Comparison of ENCODE assay signal across 8 cellular contexts in the genomic region with DNA sequence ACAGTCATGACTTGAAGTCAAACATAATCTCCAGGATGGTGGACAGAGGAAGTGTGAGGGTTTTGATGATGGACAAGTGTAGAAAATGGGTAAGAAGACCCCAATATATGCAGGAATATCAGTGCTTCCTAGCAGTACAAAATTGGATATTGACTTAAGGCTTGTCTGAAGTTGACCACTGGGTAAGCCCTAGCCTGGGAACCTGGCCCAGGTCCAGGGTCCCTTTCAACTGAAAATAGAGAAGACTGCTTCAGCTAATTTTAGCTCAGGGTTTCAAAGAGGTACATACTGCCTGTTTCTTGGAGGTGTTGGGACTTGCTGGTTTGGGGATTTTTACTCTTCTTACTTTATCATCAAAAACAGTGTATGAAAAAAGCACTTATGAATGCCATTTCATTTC. TPM values are rescaled to one million over a fixed set of nuclear protein-coding genes. Genes with fewer than 3 reads are reported as not detected.
A peak's percentile ranks its signal among the peaks of the same experiment; 100 is the strongest.
DNase-seq lines count a peak whose midpoint lies in the region; ATAC-seq and TF ChIP-seq lines count a peak whose summit lies in the region.

No MANE protein-coding gene starts in this region.

- H3K36me3 ChIP-seq in DND-41 (ENCODE audit: insufficient read depth, low read length) (no peaks in the 10 kb centered on the region), Panc1 (ENCODE audit: control insufficient read depth, insufficient read depth, low read length) (no peaks in the 10 kb centered on the region; the same call in 1 of the 2 replicates)

- CTCF ChIA-PET in Panc1 (lab: Charles Lee) = no interaction called here

- intact Hi-C loops in Panc1 (cut with micrococcal nuclease; ENCODE audit: unreplicated experiment) = no loop called here

- H3K4me2 ChIP-seq in DND-41 (ENCODE audit: insufficient read depth, low read length) = peak overlapping the region; percentile 44

- BruUV-seq in Panc1 (replicated peaks; lab: Mats Ljungman, UMichigan) = no TSS peak

- H3K79me2 ChIP-seq in DND-41 (ENCODE audit: insufficient read depth, low read length) = peaks cover 29% of the 10 kb centered on the region

- POLR2A ChIA-PET in Panc1 (lab: Charles Lee) = no interaction called here

- H3K4me3 ChIP-seq in DND-41 (ENCODE audit: low read depth in 1 of 2, low read length in 2 of 2) (no peak overlapping the region), Panc1 (ENCODE audit: low read depth in 2 of 2, low read length in 2 of 2) (no peak overlapping the region)

- H3K4me1 ChIP-seq in DND-41 (ENCODE audit: insufficient read depth, low read length) (peaks cover 33% of the 10 kb centered on the region), Panc1 (ENCODE audit: control insufficient read depth, insufficient read depth, low read length) (peaks cover 30% of the 10 kb centered on the region)

- H3K27me3 ChIP-seq in DND-41 (ENCODE audit: insufficient read depth, low read length, poor library complexity) = peaks cover 2% of the 10 kb centered on the region
- H3K27me3 ChIP-seq in Panc1 (ENCODE audit: control insufficient read depth, insufficient read depth, low read length) = no peaks in the 10 kb centered on the region

- peaks cover 68% of the 10 kb centered on the region for H4K20me1 ChIP-seq in DND-41 (ENCODE audit: insufficient read depth, low read length)

- TF ChIP-seq CTCF in DND-41 (IDR thresholded peaks at IDR 0.05; ENCODE audit: borderline replicate concordance, extremely low read depth, low read length, poor library complexity, severe bottlenecking) (no peak), Panc1 (IDR thresholded peaks at IDR 0.05) (no peak)

- in situ Hi-C loops in Panc1 (cut with HindIII; ENCODE audit: low pct_unique_long_range_greater_than_20kb, low sequenced_read_pairs) = no loop called here

- no peak overlapping the region for H3K9ac ChIP-seq in DND-41 (ENCODE audit: low read depth, low read length)

- ATAC-seq in DND-41 (ENCODE audit: insufficient read depth, low read depth) (no peak), GM21423 (IDR thresholded peaks at IDR 0.05; ENCODE audit: unreplicated experiment) (peak; percentile 14), Panc1 (no peak), left lobe of liver (no peak), GM19455 (IDR thresholded peaks at IDR 0.05; ENCODE audit: unreplicated experiment) (no peak), GM18520 (IDR thresholded peaks at IDR 0.05; ENCODE audit: unreplicated experiment) (no peak), GM19397 (IDR thresholded peaks at IDR 0.05; ENCODE audit: unreplicated experiment) (no peak)

- no peak overlapping the region for H3K27ac ChIP-seq in DND-41 (ENCODE audit: low read length)
- peak overlapping the region; percentile 69 for H3K27ac ChIP-seq in Panc1 (ENCODE audit: low read length)

- DNase-seq in DND-41 (no peak), Panc1 (ENCODE audit: low read depth, low spot score) (no peak), left lobe of liver (ENCODE audit: low spot score) (peak; percentile 52), NCI-H446 (lab: John Stamatoyannopoulos, UW) (no peak)

- H3K9me3 ChIP-seq in DND-41 (ENCODE audit: insufficient read depth, low read length, severe bottlenecking) = no peaks in the 10 kb centered on the region
- no peaks in the 10 kb centered on the region for H3K9me3 ChIP-seq in Panc1 (ENCODE audit: control insufficient read depth, insufficient read depth, low read depth, low read length)

- no peak overlapping the region for H2AFZ ChIP-seq in DND-41 (ENCODE audit: low read depth, low read length)

RNA-seq across cellular contexts. Expression of gene NR1D2, which starts 4.7 kb away (rescaled TPM):
- total RNA-seq in Panc1 (2021; ENCODE audit: unreplicated experiment) (9.5 TPM), left lobe of liver (20.1 TPM)
- polyA plus RNA-seq in Panc1 (2012; ENCODE audit: insufficient read length) = 3.9 TPM

RNA-seq across cellular contexts. Expression of gene RPL15, which starts 32.9 kb away (rescaled TPM):
- total RNA-seq in Panc1 (2021; ENCODE audit: unreplicated experiment) (864 TPM), left lobe of liver (532 TPM)
- 1,152 TPM for polyA plus RNA-seq in Panc1 (2012; ENCODE audit: insufficient read length)

RNA-seq across cellular contexts. Expression of gene NKIRAS1, which starts 33.0 kb away (rescaled TPM):
- 8.9 TPM for total RNA-seq in Panc1 (2021; ENCODE audit: unreplicated experiment)
- 4.7 TPM for polyA plus RNA-seq in Panc1 (2012; ENCODE audit: insufficient read length)
- total RNA-seq in left lobe of liver = 7.2 TPM
